In the genomic region with DNA sequence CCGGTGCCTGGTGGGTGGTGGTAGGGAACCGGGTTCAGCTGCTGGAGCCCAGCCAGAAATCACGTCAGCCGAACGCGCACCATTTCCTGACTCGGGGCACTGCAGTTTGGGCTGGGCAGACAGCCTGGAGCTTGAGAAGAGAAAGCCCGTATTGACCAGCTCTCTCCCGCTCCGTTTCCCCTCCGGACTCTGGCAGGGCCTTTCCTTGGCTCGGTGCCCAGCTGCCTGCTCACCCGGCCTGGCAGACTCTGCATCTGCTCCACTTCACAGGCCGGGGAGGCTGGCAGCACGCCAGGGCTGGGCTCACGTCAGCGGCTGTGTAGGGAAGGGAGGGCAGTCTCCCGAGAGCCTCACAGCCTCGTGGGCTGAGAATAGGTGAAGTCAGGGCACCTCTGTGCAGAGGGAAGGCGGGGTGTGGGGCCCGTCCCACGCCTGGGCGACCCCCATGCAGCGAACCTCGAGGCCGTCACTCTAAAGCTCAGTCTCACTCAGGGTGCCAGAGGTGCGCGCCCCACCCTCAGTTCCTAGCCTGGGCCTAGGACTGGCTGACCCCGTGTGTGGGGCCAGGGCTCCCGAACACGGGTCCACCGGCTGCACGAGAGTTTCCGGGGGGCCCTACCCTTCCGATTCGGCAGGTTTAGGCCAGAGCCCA, we compare ENCODE assay signal across 8 cellular contexts. TPM values are rescaled to one million over a fixed set of nuclear protein-coding genes. Genes with fewer than 3 reads are reported as not detected.
DNase-seq lines count a peak whose midpoint lies in the region; ATAC-seq, FAIRE-seq and TF ChIP-seq lines count a peak whose summit lies in the region.

No MANE protein-coding gene starts in this region.

- H3K36me3 ChIP-seq in adipocyte (ENCODE audit: control insufficient read depth, insufficient read depth, low read length, severe bottlenecking), result no peaks in the 10 kb centered on the region

- POLR2A ChIA-PET in RWPE1 (lab: Yijun Ruan, JAX; ENCODE audit: low non-redundant PET), result interaction anchor here (0.6 kb wide), 1 partner anchor 26 kb away, joined by 10 read pairs; no protein-coding TSS in a partner anchor

- H3K4me1 ChIP-seq in adipocyte (ENCODE audit: control insufficient read depth, insufficient read depth, low read length), result peaks cover 9% of the 10 kb centered on the region

- peak; percentile 95 for DNase-seq in DMS79 (lab: John Stamatoyannopoulos, UW)
- peak; percentile 2 to 22 for DNase-seq in Kasumi-1 (lab: John Stamatoyannopoulos, UW)
- peak; percentile 98 for DNase-seq in RWPE1 (ENCODE audit: low spot score)
- DNase-seq in adipocyte (ENCODE audit: low read depth), result peak; percentile 64
- DNase-seq in cardiac septum (ENCODE audit: low spot score), result peak; percentile 98
- peak; percentile 93 for DNase-seq in renal cortical epithelial cell (ENCODE audit: low read depth)
- peak; percentile 95 for DNase-seq in urothelium cell line (ENCODE audit: low spot score)

- peak overlapping the region; percentile 90 for H3K27ac ChIP-seq in RWPE1

- FAIRE-seq in urothelium cell line (lab: Jason Lieb, UNC), result peak; percentile 56

- H3K9me3 ChIP-seq in adipocyte (ENCODE audit: control insufficient read depth, low read length), result no peaks in the 10 kb centered on the region

- no peak for TF ChIP-seq CTCF in RWPE1 (conservative IDR thresholded peaks at IDR 0.05; ENCODE audit: low read depth)

- intact Hi-C loops in cardiac septum (cut with DNase I), result loop anchor here (2.0 to 10.0 kb wide), 3 partner anchors 21 to 69 kb away; no protein-coding TSS in a partner anchor

- peak overlapping the region; percentile 43 for H3K9ac ChIP-seq in adipocyte (ENCODE audit: low read length)

- peak overlapping the region; percentile 67 for H3K4me3 ChIP-seq in adipocyte (ENCODE audit: low read length)

- H3K27me3 ChIP-seq in adipocyte (replicated peaks; ENCODE audit: control insufficient read depth, insufficient read depth, low read length), result peaks cover 5% of the 10 kb centered on the region

- CTCF ChIA-PET in RWPE1 (lab: Yijun Ruan, JAX), result interaction anchor here (0.5 to 3.9 kb wide), 4 partner anchors 156 to 644 kb away, joined by 3 to 22 read pairs (median 6); no protein-coding TSS in a partner anchor

- no peak for ATAC-seq in HG03045 (IDR thresholded peaks at IDR 0.05; ENCODE audit: unreplicated experiment)

RNA-seq across cellular contexts. Expression of a gene that starts 59.1 kb away (rescaled TPM):
- not detected for total RNA-seq in cardiac septum
- total RNA-seq in renal cortical epithelial cell, result not detected in 2 replicates

Comparison
In these comparisons a context has a peak if more than half of its experiments do, and no peak if none do; other contexts are left out.
1. DNase-seq: peak in every context shown above with its lines; median percentile 98 in RWPE1; 98 in cardiac septum; 95 in DMS79; 95 in urothelium cell line; 93 in renal cortical epithelial cell; 64 in adipocyte; 12 in Kasumi-1.